17 cellular contexts compared by ENCODE assay signal in the genomic region with DNA sequence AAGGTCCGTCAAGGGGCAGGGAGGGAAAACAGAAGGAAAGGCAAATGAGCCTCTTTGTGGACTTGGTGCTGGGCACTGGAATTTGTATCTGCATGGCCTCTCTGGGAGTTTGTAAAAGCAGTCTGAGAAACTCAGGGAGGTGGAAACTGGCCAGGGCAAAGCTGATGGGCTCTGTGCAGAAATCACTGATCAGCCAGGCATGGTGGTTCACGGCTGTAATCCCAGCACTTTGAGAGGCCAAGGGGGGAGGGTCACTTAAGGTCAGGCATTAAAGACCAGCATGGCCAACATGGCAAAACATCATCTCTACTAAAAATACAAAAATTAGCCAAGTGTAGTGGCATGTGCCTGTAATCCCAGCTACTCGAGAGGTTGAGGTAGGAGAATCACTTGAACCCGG.
DNase-seq lines count a peak whose midpoint lies in the region; ATAC-seq and TF ChIP-seq lines count a peak whose summit lies in the region.
"Had no signal": no experiment of that assay in that cellular context is flagged by ENCODE, and none has a peak within 500 bp of the region (broad histone marks: within the 10 kb centered on the region; RNA-seq: fewer than 3 reads in every experiment).

No MANE protein-coding gene starts in this region.

- no peaks in the 10 kb centered on the region for H3K36me3 ChIP-seq in endodermal cell (ENCODE audit: control insufficient read depth, insufficient read depth, low read length)
- H3K36me3 ChIP-seq: BLaER1 had no signal

- no peak overlapping the region for H3K27ac ChIP-seq in endodermal cell (ENCODE audit: low read depth, low read length)
- H3K27ac ChIP-seq in RWPE1: no peak overlapping the region
- H3K27ac ChIP-seq: BLaER1, C4-2B, GM23248 had no signal

- H3K9ac ChIP-seq in endodermal cell (ENCODE audit: extremely low read depth, low read length, poor library complexity, severe bottlenecking): no peak overlapping the region
- H3K9ac ChIP-seq: BLaER1, GM23248 had no signal

- no peak overlapping the region for H3K4me3 ChIP-seq in endodermal cell (ENCODE audit: low read length)
- H3K4me3 ChIP-seq: BLaER1, GM23248 had no signal

- no peak overlapping the region for H3K4me3 Mint-ChIP-seq in endodermal cell
- no peak overlapping the region for H3K4me3 Mint-ChIP-seq in nephron progenitor cell
- H3K4me3 Mint-ChIP-seq in type B pancreatic cell: no peak overlapping the region
- H3K4me3 Mint-ChIP-seq: B cell; CD8-positive, alpha-beta T cell had no signal

- H3K27me3 ChIP-seq in endodermal cell (ENCODE audit: control insufficient read depth, insufficient read depth, low read length, poor library complexity, severe bottlenecking): no peaks in the 10 kb centered on the region
- H3K27me3 ChIP-seq: BLaER1 had no signal

- no peaks in the 10 kb centered on the region for H3K36me3 Mint-ChIP-seq in endodermal cell (ENCODE audit: low read depth)
- no peaks in the 10 kb centered on the region for H3K36me3 Mint-ChIP-seq in nephron progenitor cell (ENCODE audit: low read depth)
- H3K36me3 Mint-ChIP-seq in type B pancreatic cell: no peaks in the 10 kb centered on the region
- H3K36me3 Mint-ChIP-seq: CD4-positive, CD25-positive, alpha-beta regulatory T cell; CD8-positive, alpha-beta T cell had no signal

- no peaks in the 10 kb centered on the region for H3K27me3 Mint-ChIP-seq in endodermal cell (ENCODE audit: insufficient read depth)
- peaks cover 16% of the 10 kb centered on the region for H3K27me3 Mint-ChIP-seq in nephron progenitor cell (ENCODE audit: low read depth, poor library complexity)
- peaks cover 13% of the 10 kb centered on the region for H3K27me3 Mint-ChIP-seq in type B pancreatic cell
- H3K27me3 Mint-ChIP-seq: B cell had no signal

- no peaks in the 10 kb centered on the region for H3K4me1 ChIP-seq in endodermal cell (ENCODE audit: control insufficient read depth, insufficient read depth, low read length)
- H3K4me1 ChIP-seq: Caco-2 had no signal

- ATAC-seq in SK-N-SH treated with all-trans-retinoic acid at 6 μM for 48 hours: no peak
- ATAC-seq: CD8-positive, alpha-beta T cell had no signal

- H3K9me3 Mint-ChIP-seq in endodermal cell (no peaks in the 10 kb centered on the region), nephron progenitor cell (peaks cover 6% of the 10 kb centered on the region), type B pancreatic cell (no peaks in the 10 kb centered on the region)
- H3K9me3 Mint-ChIP-seq: CD8-positive, alpha-beta T cell had no signal

- H3K27ac Mint-ChIP-seq in endodermal cell (no peak overlapping the region), nephron progenitor cell (peak overlapping the region; percentile 48), type B pancreatic cell (no peak overlapping the region)
- H3K27ac Mint-ChIP-seq: B cell; CD4-positive, CD25-positive, alpha-beta regulatory T cell; CD8-positive, alpha-beta T cell had no signal

- CTCF ChIA-PET in RWPE1 (lab: Yijun Ruan, JAX): no interaction called here

- H3K4me1 Mint-ChIP-seq in endodermal cell (no peaks in the 10 kb centered on the region), nephron progenitor cell (peaks cover 18% of the 10 kb centered on the region), type B pancreatic cell (ENCODE audit: unreplicated experiment) (no peaks in the 10 kb centered on the region)
- H3K4me1 Mint-ChIP-seq: B cell; CD4-positive, CD25-positive, alpha-beta regulatory T cell had no signal

- POLR2A ChIA-PET in RWPE1 (lab: Yijun Ruan, JAX; ENCODE audit: low non-redundant PET): no interaction called here

- peak; percentile 19 for DNase-seq in endodermal cell
- no peak for DNase-seq in nephron progenitor cell
- DNase-seq in type B pancreatic cell (ENCODE audit: extremely low spot score, unreplicated experiment): peak; percentile 43
- no peak for DNase-seq in mucosa of gallbladder (ENCODE audit: low spot score)
- no peak for DNase-seq in RWPE1 (ENCODE audit: low spot score)
- DNase-seq: Caco-2; CD4-positive, CD25-positive, alpha-beta regulatory T cell; CD8-positive, alpha-beta T cell; DMS153; DND-41; GM23248; H7; HCEC 1CT had no signal

- no peaks in the 10 kb centered on the region for H3K9me3 ChIP-seq in endodermal cell (ENCODE audit: control insufficient read depth, low read length)
- H3K9me3 ChIP-seq: BLaER1, Caco-2 had no signal

- 87 to 90% methylated on average over 4 of the region's 4 CpGs for WGBS in endodermal cell (ENCODE audit: insufficient coverage in 1 of 2, insufficient read length in 1 of 2), 2 experiments

- no peak for TF ChIP-seq CTCF in endodermal cell (conservative IDR thresholded peaks at IDR 0.05)
- no peak for TF ChIP-seq CTCF in nephron progenitor cell (IDR thresholded peaks at IDR 0.05)
- TF ChIP-seq CTCF in type B pancreatic cell (conservative IDR thresholded peaks at IDR 0.05): no peak
- TF ChIP-seq CTCF in RWPE1 (conservative IDR thresholded peaks at IDR 0.05; ENCODE audit: low read depth): no peak

TF ChIP-seq in SK-N-SH treated with all-trans-retinoic acid at 6 μM for 48 hours, 23 proteins besides CTCF, POLR2A, EP300 and RAD21 (continues in another document):
- TF ChIP-seq RARB (CRISPR knock-in tag; IDR thresholded peaks at IDR 0.05) (no peak), ISL1 (CRISPR knock-in tag; IDR thresholded peaks at IDR 0.05) (no peak), ESRRG (CRISPR knock-in tag; IDR thresholded peaks at IDR 0.05) (no peak), ZNF70 (CRISPR knock-in tag; IDR thresholded peaks at IDR 0.05) (no peak), ZC3H10 (CRISPR knock-in tag; IDR thresholded peaks at IDR 0.05) (no peak), GLIS3 (CRISPR knock-in tag; IDR thresholded peaks at IDR 0.05) (no peak), CSDC2 (CRISPR knock-in tag; IDR thresholded peaks at IDR 0.05) (no peak), TCF4 (CRISPR knock-in tag; IDR thresholded peaks at IDR 0.05; ENCODE audit: borderline replicate concordance) (no peak), OSR1 (CRISPR knock-in tag; IDR thresholded peaks at IDR 0.05) (no peak), PPARA (CRISPR knock-in tag; IDR thresholded peaks at IDR 0.05; ENCODE audit: borderline replicate concordance) (no peak), ZFP30 (CRISPR knock-in tag; IDR thresholded peaks at IDR 0.05) (no peak), ZNF8 (CRISPR knock-in tag; IDR thresholded peaks at IDR 0.05) (no peak), SNAI2 (CRISPR knock-in tag; IDR thresholded peaks at IDR 0.05) (no peak)
- TF ChIP-seq, protein P1, sequence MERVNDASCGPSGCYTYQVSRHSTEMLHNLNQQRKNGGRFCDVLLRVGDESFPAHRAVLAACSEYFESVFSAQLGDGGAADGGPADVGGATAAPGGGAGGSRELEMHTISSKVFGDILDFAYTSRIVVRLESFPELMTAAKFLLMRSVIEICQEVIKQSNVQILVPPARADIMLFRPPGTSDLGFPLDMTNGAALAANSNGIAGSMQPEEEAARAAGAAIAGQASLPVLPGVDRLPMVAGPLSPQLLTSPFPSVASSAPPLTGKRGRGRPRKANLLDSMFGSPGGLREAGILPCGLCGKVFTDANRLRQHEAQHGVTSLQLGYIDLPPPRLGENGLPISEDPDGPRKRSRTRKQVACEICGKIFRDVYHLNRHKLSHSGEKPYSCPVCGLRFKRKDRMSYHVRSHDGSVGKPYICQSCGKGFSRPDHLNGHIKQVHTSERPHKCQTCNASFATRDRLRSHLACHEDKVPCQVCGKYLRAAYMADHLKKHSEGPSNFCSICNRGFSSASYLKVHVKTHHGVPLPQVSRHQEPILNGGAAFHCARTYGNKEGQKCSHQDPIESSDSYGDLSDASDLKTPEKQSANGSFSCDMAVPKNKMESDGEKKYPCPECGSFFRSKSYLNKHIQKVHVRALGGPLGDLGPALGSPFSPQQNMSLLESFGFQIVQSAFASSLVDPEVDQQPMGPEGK (CRISPR knock-in tag; IDR thresholded peaks at IDR 0.05; ENCODE audit: borderline replicate concordance): no peak
- TF ChIP-seq, protein P2, sequence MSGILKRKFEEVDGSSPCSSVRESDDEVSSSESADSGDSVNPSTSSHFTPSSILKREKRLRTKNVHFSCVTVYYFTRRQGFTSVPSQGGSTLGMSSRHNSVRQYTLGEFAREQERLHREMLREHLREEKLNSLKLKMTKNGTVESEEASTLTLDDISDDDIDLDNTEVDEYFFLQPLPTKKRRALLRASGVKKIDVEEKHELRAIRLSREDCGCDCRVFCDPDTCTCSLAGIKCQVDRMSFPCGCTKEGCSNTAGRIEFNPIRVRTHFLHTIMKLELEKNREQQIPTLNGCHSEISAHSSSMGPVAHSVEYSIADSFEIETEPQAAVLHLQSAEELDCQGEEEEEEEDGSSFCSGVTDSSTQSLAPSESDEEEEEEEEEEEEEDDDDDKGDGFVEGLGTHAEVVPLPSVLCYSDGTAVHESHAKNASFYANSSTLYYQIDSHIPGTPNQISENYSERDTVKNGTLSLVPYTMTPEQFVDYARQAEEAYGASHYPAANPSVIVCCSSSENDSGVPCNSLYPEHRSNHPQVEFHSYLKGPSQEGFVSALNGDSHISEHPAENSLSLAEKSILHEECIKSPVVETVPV (CRISPR knock-in tag; IDR thresholded peaks at IDR 0.05): no peak
- TF ChIP-seq, protein P3, sequence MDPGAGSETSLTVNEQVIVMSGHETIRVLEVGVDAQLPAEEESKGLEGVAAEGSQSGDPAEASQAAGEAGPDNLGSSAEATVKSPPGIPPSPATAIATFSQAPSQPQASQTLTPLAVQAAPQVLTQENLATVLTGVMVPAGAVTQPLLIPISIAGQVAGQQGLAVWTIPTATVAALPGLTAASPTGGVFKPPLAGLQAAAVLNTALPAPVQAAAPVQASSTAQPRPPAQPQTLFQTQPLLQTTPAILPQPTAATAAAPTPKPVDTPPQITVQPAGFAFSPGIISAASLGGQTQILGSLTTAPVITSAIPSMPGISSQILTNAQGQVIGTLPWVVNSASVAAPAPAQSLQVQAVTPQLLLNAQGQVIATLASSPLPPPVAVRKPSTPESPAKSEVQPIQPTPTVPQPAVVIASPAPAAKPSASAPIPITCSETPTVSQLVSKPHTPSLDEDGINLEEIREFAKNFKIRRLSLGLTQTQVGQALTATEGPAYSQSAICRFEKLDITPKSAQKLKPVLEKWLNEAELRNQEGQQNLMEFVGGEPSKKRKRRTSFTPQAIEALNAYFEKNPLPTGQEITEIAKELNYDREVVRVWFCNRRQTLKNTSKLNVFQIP (CRISPR knock-in tag; IDR thresholded peaks at IDR 0.05; ENCODE audit: borderline replicate concordance, low read depth): no peak

Comparison
In these comparisons a context has a peak if more than half of its experiments do, and no peak if none do; other contexts are left out.
1. DNase-seq: peak in endodermal cell (single experiment) and type B pancreatic cell (single experiment); none in nephron progenitor cell (single experiment), mucosa of gallbladder (single experiment) and RWPE1 (single experiment).